20 cellular contexts compared by ENCODE assay signal in genomic region chr5:74587300-74587699, GRCh38.
"Had no signal": no experiment of that assay in that cellular context is flagged by ENCODE, and none has a peak within 500 bp of the region (broad histone marks: within the 10 kb centered on the region; RNA-seq: fewer than 3 reads in every experiment).

No MANE protein-coding gene starts in this region.

- H3K27ac Mint-ChIP-seq: activated naive CD4-positive, alpha-beta T cell treated with anti-CD3 and anti-CD28 coated beads for 36 hours; activated T-helper 17 cell treated with anti-CD3 and anti-CD28 coated beads, Interleukin-2, amount 50 U/mL, for 72 hours; natural killer cell had no signal

- H3K27me3 ChIP-seq: gastroesophageal sphincter, hepatocyte, upper lobe of right lung had no signal

- H3K36me3 ChIP-seq: gastroesophageal sphincter, lower lobe of right lung, upper lobe of right lung had no signal

- H3K27ac ChIP-seq: gastroesophageal sphincter, hepatocyte, lower lobe of right lung, upper lobe of right lung had no signal

- DNase-seq: activated CD4-positive, alpha-beta T cell treated with anti-CD3 and anti-CD28 coated beads, Interleukin-2, amount 10 ng/mL, durations not matched to agents 7 days and 5 days; activated CD4-positive, CD25-positive, alpha-beta regulatory T cell; activated CD8-positive, alpha-beta memory T cell treated with anti-CD3 and anti-CD28 coated beads for 24 hours; activated naive CD4-positive, alpha-beta T cell treated with anti-CD3 and anti-CD28 coated beads for 36 hours; activated T-cell treated with anti-CD3 and anti-CD28 coated beads for 4 hours; caudate nucleus; effector CD4-positive, alpha-beta T cell; kidney glomerular epithelial cell; lower lobe of right lung; natural killer cell; stimulated activated CD4-positive, alpha-beta T cell treated with anti-CD3 and anti-CD28 coated beads, Interleukin-1b, Interleukin-23, amount 100 ng/mL, for 48 hours; stimulated activated naive CD8-positive, alpha-beta T cell treated with anti-CD3 and anti-CD28 coated beads, Interleukin-15, Interleukin-2, amounts not matched to agents 100 U/mL and 50 U/mL, for 24 hours; T-helper 17 cell; upper lobe of right lung had no signal

- H2AFZ ChIP-seq: hepatocyte had no signal

- FAIRE-seq: TTC549 had no signal

- H3K4me3 ChIP-seq: coronary artery, gastroesophageal sphincter, hepatocyte, lower lobe of right lung, smooth muscle cell, upper lobe of right lung had no signal

- H3K9me3 ChIP-seq: gastroesophageal sphincter, lower lobe of right lung, upper lobe of right lung had no signal

- H3K4me3 Mint-ChIP-seq: activated CD4-positive, alpha-beta T cell treated with anti-CD3 and anti-CD28 coated beads, Interleukin-2, amount 10 ng/mL, durations not matched to agents 7 days and 5 days; activated naive CD4-positive, alpha-beta T cell treated with anti-CD3 and anti-CD28 coated beads for 36 hours; activated T-helper 17 cell treated with anti-CD3 and anti-CD28 coated beads, Interleukin-2, amount 50 U/mL, for 72 hours; natural killer cell; T-helper 17 cell had no signal

- H3K4me2 ChIP-seq: hepatocyte, smooth muscle cell had no signal

- ATAC-seq: activated T-helper 17 cell treated with anti-CD3 and anti-CD28 coated beads, Interleukin-2, amount 50 U/mL, for 72 hours; gastroesophageal sphincter; lower lobe of right lung; natural killer cell; stimulated activated naive CD8-positive, alpha-beta T cell treated with anti-CD3 and anti-CD28 coated beads, Interleukin-15, Interleukin-2, amounts not matched to agents 100 U/mL and 50 U/mL, for 24 hours; T-helper 17 cell; upper lobe of right lung had no signal

- H3K36me3 Mint-ChIP-seq: natural killer cell had no signal

- H3K4me1 ChIP-seq: gastroesophageal sphincter, upper lobe of right lung had no signal

- H3K9me3 Mint-ChIP-seq: activated CD4-positive, alpha-beta T cell treated with anti-CD3 and anti-CD28 coated beads, Interleukin-2, amount 10 ng/mL, durations not matched to agents 7 days and 5 days; activated naive CD4-positive, alpha-beta T cell treated with anti-CD3 and anti-CD28 coated beads for 36 hours; natural killer cell had no signal

- H3K79me2 ChIP-seq: hepatocyte had no signal
